In the genomic region with DNA sequence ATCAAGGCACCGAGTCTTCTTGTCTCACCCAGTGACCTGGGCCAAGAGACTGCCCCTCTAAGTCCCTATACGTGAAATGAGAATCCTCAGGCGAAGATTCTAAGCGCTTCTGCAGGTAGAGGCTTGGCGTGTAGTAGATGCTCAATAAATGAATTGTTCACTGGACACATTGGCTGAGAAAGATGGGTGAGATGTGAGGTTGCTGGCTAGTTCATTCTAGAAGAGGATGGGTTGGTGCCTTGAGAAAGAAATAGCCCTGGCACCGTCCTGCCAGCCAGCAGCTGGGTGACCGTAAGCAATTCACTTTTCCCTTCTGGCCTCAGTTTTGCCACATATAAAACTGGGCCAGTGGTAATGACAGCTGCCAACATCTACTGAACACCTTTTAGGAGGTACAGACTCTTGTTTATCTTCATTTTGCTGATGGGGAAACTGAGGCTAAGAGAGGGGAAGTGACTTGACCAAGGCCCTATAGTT, we compare ENCODE assay signal across 10 cellular contexts. TPM values are rescaled to one million over a fixed set of nuclear protein-coding genes. Genes with fewer than 3 reads are reported as not detected.
DNase-seq lines count a peak whose midpoint lies in the region; ATAC-seq and TF ChIP-seq lines count a peak whose summit lies in the region.
"Had no signal": no experiment of that assay in that cellular context is flagged by ENCODE, and none has a peak within 500 bp of the region (broad histone marks: within the 10 kb centered on the region; RNA-seq: fewer than 3 reads in every experiment).

No MANE protein-coding gene starts in this region.

- H3K4me3 Mint-ChIP-seq in CD4-positive, alpha-beta memory T cell: peak overlapping the region; percentile 51 to 66 (median 64)
- H3K4me3 Mint-ChIP-seq in osteocyte (ENCODE audit: unreplicated experiment): peak overlapping the region; percentile 60

- no peak overlapping the region for H2AFZ ChIP-seq in IMR-90 (replicated peaks; ENCODE audit: low read length, poor library complexity)

- TF ChIP-seq POLR2A in IMR-90 (IDR thresholded peaks at IDR 0.05; ENCODE audit: low read depth, low read length): no peak

- H2BK15ac ChIP-seq in IMR-90 (ENCODE audit: low read depth, low read length): no peak overlapping the region

- no peaks in the 10 kb centered on the region for H3K27me3 Mint-ChIP-seq in CD4-positive, alpha-beta memory T cell
- H3K27me3 Mint-ChIP-seq in osteocyte (ENCODE audit: unreplicated experiment): no peaks in the 10 kb centered on the region

- H3K9me1 ChIP-seq in IMR-90 (ENCODE audit: insufficient read depth, low read length): peaks cover 29% of the 10 kb centered on the region

- dilution Hi-C loops in IMR-90 (cut with HindIII; ENCODE audit: low sequenced_read_pairs, unreplicated experiment): no loop called here

- ATAC-seq in IMR-90 (ENCODE audit: low read depth) (no peak), GM21825 (IDR thresholded peaks at IDR 0.05; ENCODE audit: unreplicated experiment) (no peak)

- H4K5ac ChIP-seq in IMR-90 (ENCODE audit: low read depth, low read length): no peak overlapping the region

- no peak overlapping the region for H3K14ac ChIP-seq in IMR-90 (replicated peaks; ENCODE audit: low read depth, low read length)

- H3K79me1 ChIP-seq in IMR-90 (ENCODE audit: low read depth in 1 of 2, low read length in 2 of 2): peaks cover 30 to 68% of the 10 kb centered on the region in 2 experiments

- WGBS in IMR-90 (ENCODE audit: extremely low coverage in 2 of 2, insufficient read length in 1 of 2), 2 experiments: 100% methylated on average over 4 of the region's 7 CpGs; no CpG with 5 or more reads in 1 of the 2 experiments
- WGBS in ectodermal cell, 2 experiments: 90 to 95% methylated on average over 7 of the region's 7 CpGs

- H3K36me3 ChIP-seq in CD4-positive, alpha-beta memory T cell (ENCODE audit: insufficient read depth, low read length): no peaks in the 10 kb centered on the region
- H3K36me3 ChIP-seq in IMR-90 (ENCODE audit: control insufficient read depth, insufficient read depth, low read length) (peaks cover 8% of the 10 kb centered on the region; the same call in 1 of the 2 replicates), ectodermal cell (ENCODE audit: control insufficient read depth, insufficient read depth, low read length) (no peaks in the 10 kb centered on the region)

- no peaks in the 10 kb centered on the region for H3K9me3 Mint-ChIP-seq in CD4-positive, alpha-beta memory T cell
- H3K9me3 Mint-ChIP-seq in osteocyte (ENCODE audit: unreplicated experiment): no peaks in the 10 kb centered on the region

- peaks cover 45% of the 10 kb centered on the region for H4K20me1 ChIP-seq in IMR-90 (ENCODE audit: insufficient read depth, low read length)

- POLR2A ChIA-PET in CD4-positive, alpha-beta memory T cell (lab: Charles Lee; ENCODE audit: partially characterized antibody): no interaction called here
- POLR2A ChIA-PET in IMR-90 (lab: Charles Lee; ENCODE audit: unreplicated experiment): no interaction called here

- H3K56ac ChIP-seq in IMR-90 (ENCODE audit: extremely low read depth, insufficient read depth, low read length): no peak overlapping the region

- no peak overlapping the region for H4K91ac ChIP-seq in IMR-90 (ENCODE audit: insufficient read depth, low read depth, low read length)

- peak overlapping the region; percentile 39 for H3K23ac ChIP-seq in IMR-90 (ENCODE audit: low read depth, low read length)

- no peak overlapping the region for H3K4ac ChIP-seq in IMR-90 (ENCODE audit: low read depth, low read length)

- no peak for TF ChIP-seq RAD21 in IMR-90 (IDR thresholded peaks at IDR 0.05; ENCODE audit: low read length)

- no peak overlapping the region for H2BK5ac ChIP-seq in IMR-90 (ENCODE audit: low read depth, low read length, poor library complexity, severe bottlenecking)

- peak overlapping the region; percentile 85; the same call in 1 of the 2 replicates for H3K9ac ChIP-seq in IMR-90 (ENCODE audit: low read depth, low read length)

- in situ Hi-C loops in IMR-90 (cut with MboI; ENCODE audit: low sequenced_read_pairs): no loop called here

- no peaks in the 10 kb centered on the region for H3K27me3 ChIP-seq in CD4-positive, alpha-beta memory T cell (ENCODE audit: insufficient read depth, low read length)
- H3K27me3 ChIP-seq in IMR-90 (ENCODE audit: control insufficient read depth, insufficient read depth, low read length) (no peaks in the 10 kb centered on the region), ectodermal cell (ENCODE audit: control insufficient read depth, insufficient read depth, low read length, poor library complexity, severe bottlenecking) (no peaks in the 10 kb centered on the region)

- no peak overlapping the region for H2BK20ac ChIP-seq in IMR-90 (ENCODE audit: low read depth, low read length)

- intact Hi-C loops in CD4-positive, alpha-beta memory T cell (cut with micrococcal nuclease): no loop called here
- intact Hi-C loops in IMR-90 (cut with micrococcal nuclease): no loop called here

- H2BK120ac ChIP-seq in IMR-90 (ENCODE audit: low read depth, low read length): no peak overlapping the region

- no peak overlapping the region; a peak in 1 of 4 replicates for H4K8ac ChIP-seq in IMR-90 (ENCODE audit: low read depth in 2 of 2, low read length in 2 of 2)

- H2AK9ac ChIP-seq in IMR-90 (replicated peaks; ENCODE audit: low read depth, low read length, poor library complexity): peak overlapping the region; percentile 98

- BruUV-seq in IMR-90 (replicated peaks; lab: Mats Ljungman, UMichigan): TSS peak; percentile 31

- H3K4me1 Mint-ChIP-seq in CD4-positive, alpha-beta memory T cell: peaks cover 2 to 32% (median 9%) of the 10 kb centered on the region in 4 donors
- H3K4me1 Mint-ChIP-seq in osteocyte (ENCODE audit: unreplicated experiment): peaks cover 14% of the 10 kb centered on the region

- DNase-seq in CD4-positive, alpha-beta memory T cell: no peak
- DNase-seq in IMR-90 (no peak), osteocyte (ENCODE audit: extremely low spot score, unreplicated experiment) (no peak), NCI-H146 treated with DMSO at 0.1 percent for 48 hours (lab: John Stamatoyannopoulos, UW; ENCODE audit: unreplicated experiment) (no peak), Ammon's horn (ENCODE audit: low spot score) (no peak), foreskin melanocyte (no peak)
- DNase-seq: effector CD4-positive, alpha-beta T cell; NCI-H187 had no signal

- no peak overlapping the region for H3K18ac ChIP-seq in IMR-90 (ENCODE audit: low read depth, low read length)

- CTCF ChIA-PET in CD4-positive, alpha-beta memory T cell (lab: Charles Lee; ENCODE audit: partially characterized antibody): no interaction called here
- CTCF ChIA-PET in IMR-90 (lab: Yijun Ruan, JAX): no interaction called here

- peak overlapping the region; percentile 77; the same call in 1 of the 2 replicates for H2AK5ac ChIP-seq in IMR-90 (ENCODE audit: low read depth, low read length)

- H3K4me1 ChIP-seq in CD4-positive, alpha-beta memory T cell (ENCODE audit: insufficient read depth, low read length): peaks cover 6% of the 10 kb centered on the region
- H3K4me1 ChIP-seq in IMR-90 (ENCODE audit: control insufficient read depth, insufficient read depth, low read length): peaks cover 13% of the 10 kb centered on the region
- H3K4me1 ChIP-seq in ectodermal cell (ENCODE audit: control insufficient read depth, insufficient read depth, low read length): no peaks in the 10 kb centered on the region

- H3K9me3 ChIP-seq in CD4-positive, alpha-beta memory T cell (ENCODE audit: control insufficient read depth in 1 of 2, low read length in 2 of 2): no peaks in the 10 kb centered on the region
- no peaks in the 10 kb centered on the region for H3K9me3 ChIP-seq in IMR-90 (ENCODE audit: control insufficient read depth, insufficient read depth, low read length)
- no peaks in the 10 kb centered on the region for H3K9me3 ChIP-seq in ectodermal cell (ENCODE audit: control insufficient read depth, low read length)

- no peaks in the 10 kb centered on the region for H3K36me3 Mint-ChIP-seq in CD4-positive, alpha-beta memory T cell
- H3K36me3 Mint-ChIP-seq in osteocyte (ENCODE audit: unreplicated experiment): peaks cover 12% of the 10 kb centered on the region

- TF ChIP-seq CTCF in IMR-90 (conservative IDR thresholded peaks at IDR 0.05; ENCODE audit: low read depth, low read length) (no peak), osteocyte (IDR thresholded peaks at IDR 0.05) (no peak)

- H3K4me3 ChIP-seq in CD4-positive, alpha-beta memory T cell (ENCODE audit: low read length in 2 of 2): no peak overlapping the region
- H3K4me3 ChIP-seq in IMR-90 (ENCODE audit: insufficient read depth, low read depth, low read length) (peak overlapping the region; percentile 70), ectodermal cell (ENCODE audit: insufficient read depth, low read depth, low read length) (peak overlapping the region; percentile 39)

- peak overlapping the region in 2 of 7 donors; percentile 6 to 86 for H3K27ac Mint-ChIP-seq in CD4-positive, alpha-beta memory T cell
- H3K27ac Mint-ChIP-seq in osteocyte (ENCODE audit: unreplicated experiment): peak overlapping the region; percentile 37

- peak overlapping the region; percentile 89 for H3K4me2 ChIP-seq in IMR-90 (ENCODE audit: low read depth, low read length)

- no peak overlapping the region for H3K27ac ChIP-seq in CD4-positive, alpha-beta memory T cell (ENCODE audit: low read depth, low read length)
- H3K27ac ChIP-seq in IMR-90 (ENCODE audit: insufficient read depth, low read length) (no peak overlapping the region), ectodermal cell (ENCODE audit: insufficient read depth, low read depth, low read length, poor library complexity, severe bottlenecking) (no peak overlapping the region)

TF ChIP-seq in IMR-90, 13 proteins besides CTCF, POLR2A, EP300 and RAD21 (continues in another document):
- no peak for TF ChIP-seq SMC3 (IDR thresholded peaks at IDR 0.05; ENCODE audit: low read depth, low read length)

RNA-seq across cellular contexts. Expression of gene SRC, which starts 1.4 kb away (rescaled TPM):
- total RNA-seq in CD4-positive, alpha-beta memory T cell: 1 to 10 TPM; 4.1 to 4.5 TPM
- under 1 TPM; 0.32 to 0.50 TPM for polyA plus RNA-seq in CD4-positive, alpha-beta memory T cell
- total RNA-seq in IMR-90 (2012; rRNA removed) (6.7 and 7.0 TPM in 2 replicates), osteocyte (30.1 and 32.5 TPM in 2 replicates)
- polyA plus RNA-seq in IMR-90 (2012; rRNA removed): 19.8 and 24.2 TPM in 2 replicates
- polyA plus RNA-seq in IMR-90 (2012; cell fraction: cytosol; rRNA removed): 10.7 and 21.0 TPM in 2 replicates
- 66.9 and 101 TPM in 2 replicates for polyA plus RNA-seq in IMR-90 (2012; cell fraction: nucleus; rRNA removed; ENCODE audit: low replicate concordance)
- 37.8 TPM for polyA plus RNA-seq in ectodermal cell (2013, experiment 1 of 4)
- 44.4 TPM for polyA plus RNA-seq in ectodermal cell (2013, experiment 2 of 4)
- 33.0 TPM for polyA plus RNA-seq in ectodermal cell (2013, experiment 3 of 4)
- 36.0 TPM for polyA plus RNA-seq in ectodermal cell (2013, experiment 4 of 4)

RNA-seq across cellular contexts. Expression of gene MANBAL, which starts 57.9 kb away (rescaled TPM):
- 10 to 100 TPM; 11.1 to 11.9 TPM for total RNA-seq in CD4-positive, alpha-beta memory T cell
- 10 to 100 TPM; 18.6 to 25.3 TPM for polyA plus RNA-seq in CD4-positive, alpha-beta memory T cell
- total RNA-seq in IMR-90 (2012; rRNA removed) (24.4 and 28.9 TPM in 2 replicates), osteocyte (45.5 and 45.8 TPM in 2 replicates)
- 98.6 and 109 TPM in 2 replicates for polyA plus RNA-seq in IMR-90 (2012; rRNA removed)
- 51.7 and 91.4 TPM in 2 replicates for polyA plus RNA-seq in IMR-90 (2012; cell fraction: cytosol; rRNA removed)
- polyA plus RNA-seq in IMR-90 (2012; cell fraction: nucleus; rRNA removed; ENCODE audit: low replicate concordance): 46.7 and 65.5 TPM in 2 replicates
- polyA plus RNA-seq in ectodermal cell (2013, experiment 1 of 4): 67.3 TPM
- 68.0 TPM for polyA plus RNA-seq in ectodermal cell (2013, experiment 2 of 4)
- polyA plus RNA-seq in ectodermal cell (2013, experiment 3 of 4): 58.8 TPM
- 63.8 TPM for polyA plus RNA-seq in ectodermal cell (2013, experiment 4 of 4)

Comparison
In these comparisons a context has a peak if more than half of its experiments do, and no peak if none do; other contexts are left out.
1. H3K4me3 ChIP-seq: peak in IMR-90 (single experiment) and ectodermal cell (single experiment); none in CD4-positive, alpha-beta memory T cell (0 of 2).